ENCODE assay signal across 1 cellular context in genomic region chr9:124764774-124765438, GRCh38.
A peak's percentile ranks its signal among the peaks of the same experiment; 100 is the strongest.
TF ChIP-seq lines count a peak whose summit lies in the region.

No MANE protein-coding gene starts in this region.

TF ChIP-seq in K562, 482 proteins besides CTCF, POLR2A, EP300 and RAD21 (continued from another document):
- TF ChIP-seq, protein P1, sequence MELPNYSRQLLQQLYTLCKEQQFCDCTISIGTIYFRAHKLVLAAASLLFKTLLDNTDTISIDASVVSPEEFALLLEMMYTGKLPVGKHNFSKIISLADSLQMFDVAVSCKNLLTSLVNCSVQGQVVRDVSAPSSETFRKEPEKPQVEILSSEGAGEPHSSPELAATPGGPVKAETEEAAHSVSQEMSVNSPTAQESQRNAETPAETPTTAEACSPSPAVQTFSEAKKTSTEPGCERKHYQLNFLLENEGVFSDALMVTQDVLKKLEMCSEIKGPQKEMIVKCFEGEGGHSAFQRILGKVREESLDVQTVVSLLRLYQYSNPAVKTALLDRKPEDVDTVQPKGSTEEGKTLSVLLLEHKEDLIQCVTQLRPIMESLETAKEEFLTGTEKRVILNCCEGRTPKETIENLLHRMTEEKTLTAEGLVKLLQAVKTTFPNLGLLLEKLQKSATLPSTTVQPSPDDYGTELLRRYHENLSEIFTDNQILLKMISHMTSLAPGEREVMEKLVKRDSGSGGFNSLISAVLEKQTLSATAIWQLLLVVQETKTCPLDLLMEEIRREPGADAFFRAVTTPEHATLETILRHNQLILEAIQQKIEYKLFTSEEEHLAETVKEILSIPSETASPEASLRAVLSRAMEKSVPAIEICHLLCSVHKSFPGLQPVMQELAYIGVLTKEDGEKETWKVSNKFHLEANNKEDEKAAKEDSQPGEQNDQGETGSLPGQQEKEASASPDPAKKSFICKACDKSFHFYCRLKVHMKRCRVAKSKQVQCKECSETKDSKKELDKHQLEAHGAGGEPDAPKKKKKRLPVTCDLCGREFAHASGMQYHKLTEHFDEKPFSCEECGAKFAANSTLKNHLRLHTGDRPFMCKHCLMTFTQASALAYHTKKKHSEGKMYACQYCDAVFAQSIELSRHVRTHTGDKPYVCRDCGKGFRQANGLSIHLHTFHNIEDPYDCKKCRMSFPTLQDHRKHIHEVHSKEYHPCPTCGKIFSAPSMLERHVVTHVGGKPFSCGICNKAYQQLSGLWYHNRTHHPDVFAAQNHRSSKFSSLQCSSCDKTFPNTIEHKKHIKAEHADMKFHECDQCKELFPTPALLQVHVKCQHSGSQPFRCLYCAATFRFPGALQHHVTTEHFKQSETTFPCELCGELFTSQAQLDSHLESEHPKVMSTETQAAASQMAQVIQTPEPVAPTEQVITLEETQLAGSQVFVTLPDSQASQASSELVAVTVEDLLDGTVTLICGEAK (IDR thresholded peaks at IDR 0.05), result peak; percentile 78
- TF ChIP-seq, protein P1 (CRISPR knock-in tag; IDR thresholded peaks at IDR 0.05), result no peak
- TF ChIP-seq ZNF282 (CRISPR knock-in tag; IDR thresholded peaks at IDR 0.05), result no peak
